In the genomic region with DNA sequence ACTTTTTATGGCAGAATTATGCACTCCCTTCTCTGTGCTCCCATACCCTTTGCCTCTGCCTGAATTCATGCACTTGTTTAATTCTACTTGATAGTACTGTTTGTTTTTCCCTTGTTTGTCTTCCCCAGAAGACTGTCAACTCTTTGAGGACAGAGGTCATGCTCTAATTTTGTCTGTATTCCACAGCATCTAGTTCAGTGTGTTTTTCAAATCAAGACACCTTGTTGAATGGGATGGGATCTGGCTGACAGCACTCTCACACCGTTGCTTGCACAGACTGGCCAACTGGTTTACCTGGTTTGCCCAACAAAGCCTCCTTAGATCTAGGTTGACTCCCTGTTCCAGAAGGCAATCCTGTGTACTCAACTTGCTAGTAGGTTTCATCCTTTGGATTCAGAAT, we compare ENCODE assay signal across 24 cellular contexts.
DNase-seq lines count a peak whose midpoint lies in the region; ATAC-seq, FAIRE-seq and TF ChIP-seq lines count a peak whose summit lies in the region.
"Had no signal": no experiment of that assay in that cellular context is flagged by ENCODE, and none has a peak within 500 bp of the region (broad histone marks: within the 10 kb centered on the region; RNA-seq: fewer than 3 reads in every experiment).

No MANE protein-coding gene starts in this region.

- no peak overlapping the region for H3K4me3 ChIP-seq in liver (ENCODE audit: low read depth in 1 of 3, low read length in 3 of 3)
- H3K4me3 ChIP-seq: BLaER1, GM23248 had no signal

- TF ChIP-seq CTCF in WTC11 (IDR thresholded peaks at IDR 0.05) (no peak), liver (IDR thresholded peaks at IDR 0.05; ENCODE audit: low read depth, low read length, missing input control) (no peak)

- H3K4me3 Mint-ChIP-seq in WTC11 = no peak overlapping the region
- H3K4me3 Mint-ChIP-seq: B cell; CD4-positive, CD25-positive, alpha-beta regulatory T cell; CD8-positive, alpha-beta T cell had no signal

- H3K9ac ChIP-seq in liver (ENCODE audit: low read depth in 1 of 2, low read length in 2 of 2) = no peak overlapping the region
- H3K9ac ChIP-seq: BLaER1, GM23248 had no signal

- peak overlapping the region in 1 of 2 donors; percentile 44 for H3K27ac ChIP-seq in liver (ENCODE audit: low read depth in 1 of 2, low read length in 2 of 2)
- H3K27ac ChIP-seq: 22Rv1, BLaER1, C4-2B, GM23248 had no signal

- peak; percentile 24 for DNase-seq in HuH-7 (ENCODE audit: low spot score)
- no peak for DNase-seq in WTC11 (ENCODE audit: low spot score)
- no peak for DNase-seq in frontal cortex (ENCODE audit: low spot score in 2 of 2)
- no peak for DNase-seq in OCI-M2 (lab: John Stamatoyannopoulos, UW; ENCODE audit: unreplicated experiment)
- DNase-seq: Caco-2; CD4-positive, CD25-positive, alpha-beta regulatory T cell; CD8-positive, alpha-beta T cell; DMS153; DND-41; GM23248; H7; HCEC 1CT had no signal

- peaks cover 44% of the 10 kb centered on the region for H3K27me3 Mint-ChIP-seq in WTC11 (ENCODE audit: low read depth)

- no peaks in the 10 kb centered on the region for H3K4me1 Mint-ChIP-seq in WTC11
- H3K4me1 Mint-ChIP-seq: B cell; CD4-positive, CD25-positive, alpha-beta regulatory T cell had no signal

- no peak for ATAC-seq in WTC11
- ATAC-seq in esophagus mucosa = peak; percentile 72
- ATAC-seq in HG03025 (IDR thresholded peaks at IDR 0.05; ENCODE audit: low FRiP score, unreplicated experiment) = no peak
- ATAC-seq in SK-N-SH treated with all-trans-retinoic acid at 6 μM for 48 hours = no peak
- ATAC-seq: CD8-positive, alpha-beta T cell had no signal

- peak; percentile 46 to 52 for TF ChIP-seq RAD21 in liver (IDR thresholded peaks at IDR 0.05)

- peaks cover 32% of the 10 kb centered on the region for H3K9me3 Mint-ChIP-seq in WTC11
- H3K9me3 Mint-ChIP-seq: CD8-positive, alpha-beta T cell had no signal

- FAIRE-seq in frontal cortex (lab: Jason Lieb, UNC) = no peak
- FAIRE-seq: A204.1, G401.6, GM12892, H1 had no signal

- CTCF ChIA-PET in WTC11 (lab: Charles Lee) = no interaction called here

- 32% methylated on average over 1 of the region's 1 CpG for WGBS in liver

- no peaks in the 10 kb centered on the region for H3K36me3 ChIP-seq in liver (ENCODE audit: control insufficient read depth in 4 of 4, insufficient read depth in 3 of 4, low read depth in 1 of 4, low read length in 3 of 4)
- H3K36me3 ChIP-seq: BLaER1 had no signal

- POLR2A ChIA-PET in WTC11 (lab: Charles Lee) = no interaction called here

- H3K4me1 ChIP-seq in liver (ENCODE audit: control insufficient read depth in 4 of 4, insufficient read depth in 4 of 4, low read length in 3 of 4) = peaks cover 6 to 26% (median 12%) of the 10 kb centered on the region in 4 donors

- H3K9me3 ChIP-seq in liver (ENCODE audit: control insufficient read depth in 4 of 4, low read length in 3 of 4) = no peaks in the 10 kb centered on the region
- H3K9me3 ChIP-seq: BLaER1, Caco-2 had no signal

- H3K36me3 Mint-ChIP-seq in WTC11 = no peaks in the 10 kb centered on the region
- H3K36me3 Mint-ChIP-seq: CD4-positive, CD25-positive, alpha-beta regulatory T cell; CD8-positive, alpha-beta T cell had no signal

- no peak overlapping the region for H3K27ac Mint-ChIP-seq in WTC11
- H3K27ac Mint-ChIP-seq: B cell; CD4-positive, CD25-positive, alpha-beta regulatory T cell; CD8-positive, alpha-beta T cell had no signal

- H3K27me3 ChIP-seq in liver (ENCODE audit: control insufficient read depth in 4 of 4, insufficient read depth in 4 of 4, low read length in 3 of 4) = no peaks in the 10 kb centered on the region
- H3K27me3 ChIP-seq: BLaER1 had no signal

TF ChIP-seq in WTC11, 78 proteins besides CTCF, POLR2A, EP300 and RAD21:
- 0 out of 2 replicates have a peak, but pooled peaks have one; percentile 28 for TF ChIP-seq GABPB1 (CRISPR knock-in tag; IDR thresholded peaks at IDR 0.05)
- no peak for TF ChIP-seq ZNF232 (CRISPR knock-in tag; IDR thresholded peaks at IDR 0.05)

TF ChIP-seq in liver, 16 proteins besides CTCF, POLR2A, EP300 and RAD21 (continues in another document):
- peak; percentile 91 for TF ChIP-seq YY1 (IDR thresholded peaks at IDR 0.05)
- peak in 1 of 2 donors; percentile 87 for TF ChIP-seq JUND (IDR thresholded peaks at IDR 0.05)
- TF ChIP-seq, protein P1, sequence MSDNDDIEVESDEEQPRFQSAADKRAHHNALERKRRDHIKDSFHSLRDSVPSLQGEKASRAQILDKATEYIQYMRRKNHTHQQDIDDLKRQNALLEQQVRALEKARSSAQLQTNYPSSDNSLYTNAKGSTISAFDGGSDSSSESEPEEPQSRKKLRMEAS (IDR thresholded peaks at IDR 0.05) = peak; percentile 71
- TF ChIP-seq HNF4G (IDR thresholded peaks at IDR 0.05) = peak; percentile 59
- peak in 1 of 2 donors; percentile 37 for TF ChIP-seq GABPA (IDR thresholded peaks at IDR 0.05 in 1 of 2, conservative IDR thresholded peaks at IDR 0.05 in 1 of 2)
- TF ChIP-seq, protein P2, sequence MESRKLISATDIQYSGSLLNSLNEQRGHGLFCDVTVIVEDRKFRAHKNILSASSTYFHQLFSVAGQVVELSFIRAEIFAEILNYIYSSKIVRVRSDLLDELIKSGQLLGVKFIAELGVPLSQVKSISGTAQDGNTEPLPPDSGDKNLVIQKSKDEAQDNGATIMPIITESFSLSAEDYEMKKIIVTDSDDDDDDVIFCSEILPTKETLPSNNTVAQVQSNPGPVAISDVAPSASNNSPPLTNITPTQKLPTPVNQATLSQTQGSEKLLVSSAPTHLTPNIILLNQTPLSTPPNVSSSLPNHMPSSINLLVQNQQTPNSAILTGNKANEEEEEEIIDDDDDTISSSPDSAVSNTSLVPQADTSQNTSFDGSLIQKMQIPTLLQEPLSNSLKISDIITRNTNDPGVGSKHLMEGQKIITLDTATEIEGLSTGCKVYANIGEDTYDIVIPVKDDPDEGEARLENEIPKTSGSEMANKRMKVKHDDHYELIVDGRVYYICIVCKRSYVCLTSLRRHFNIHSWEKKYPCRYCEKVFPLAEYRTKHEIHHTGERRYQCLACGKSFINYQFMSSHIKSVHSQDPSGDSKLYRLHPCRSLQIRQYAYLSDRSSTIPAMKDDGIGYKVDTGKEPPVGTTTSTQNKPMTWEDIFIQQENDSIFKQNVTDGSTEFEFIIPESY (IDR thresholded peaks at IDR 0.05) = peak; percentile 75

TF ChIP-seq in SK-N-SH treated with all-trans-retinoic acid at 6 μM for 48 hours, 23 proteins besides CTCF, POLR2A, EP300 and RAD21:
- no peak for TF ChIP-seq ZC3H10 (CRISPR knock-in tag; IDR thresholded peaks at IDR 0.05)
- TF ChIP-seq ZNF565 (CRISPR knock-in tag; conservative IDR thresholded peaks at IDR 0.05; ENCODE audit: low read depth) = no peak
- no peak for TF ChIP-seq OSR1 (CRISPR knock-in tag; IDR thresholded peaks at IDR 0.05)
- TF ChIP-seq, protein P3, sequence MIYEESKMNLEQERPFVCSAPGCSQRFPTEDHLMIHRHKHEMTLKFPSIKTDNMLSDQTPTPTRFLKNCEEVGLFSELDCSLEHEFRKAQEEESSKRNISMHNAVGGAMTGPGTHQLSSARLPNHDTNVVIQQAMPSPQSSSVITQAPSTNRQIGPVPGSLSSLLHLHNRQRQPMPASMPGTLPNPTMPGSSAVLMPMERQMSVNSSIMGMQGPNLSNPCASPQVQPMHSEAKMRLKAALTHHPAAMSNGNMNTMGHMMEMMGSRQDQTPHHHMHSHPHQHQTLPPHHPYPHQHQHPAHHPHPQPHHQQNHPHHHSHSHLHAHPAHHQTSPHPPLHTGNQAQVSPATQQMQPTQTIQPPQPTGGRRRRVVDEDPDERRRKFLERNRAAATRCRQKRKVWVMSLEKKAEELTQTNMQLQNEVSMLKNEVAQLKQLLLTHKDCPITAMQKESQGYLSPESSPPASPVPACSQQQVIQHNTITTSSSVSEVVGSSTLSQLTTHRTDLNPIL (CRISPR knock-in tag; IDR thresholded peaks at IDR 0.05; ENCODE audit: low read depth) = no peak
- TF ChIP-seq ESRRG (CRISPR knock-in tag; IDR thresholded peaks at IDR 0.05) = no peak
- TF ChIP-seq ZFP30 (CRISPR knock-in tag; IDR thresholded peaks at IDR 0.05) = no peak
